Comparison of ENCODE assay signal across 20 cellular contexts in genomic region chr17:44787271-44787940, GRCh38. TPM values are rescaled to one million over a fixed set of nuclear protein-coding genes. Genes with fewer than 3 reads are reported as not detected.
DNase-seq lines count a peak whose midpoint lies in the region; FAIRE-seq and TF ChIP-seq lines count a peak whose summit lies in the region.
"Had no signal": no experiment of that assay in that cellular context is flagged by ENCODE, and none has a peak within 500 bp of the region (broad histone marks: within the 10 kb centered on the region; RNA-seq: fewer than 3 reads in every experiment).

No MANE protein-coding gene starts in this region.

- H3K9me3 ChIP-seq in right atrium auricular region (no peaks in the 10 kb centered on the region), skeletal muscle tissue (ENCODE audit: control insufficient read depth in 3 of 3, low read length in 3 of 3) (no peaks in the 10 kb centered on the region)
- H3K9me3 ChIP-seq: testis had no signal

- H3K27ac ChIP-seq in right atrium auricular region = peak overlapping the region; percentile 82 to 91
- no peak overlapping the region for H3K27ac ChIP-seq in skeletal muscle tissue (ENCODE audit: low read depth, low read length)
- H3K27ac ChIP-seq: testis had no signal

- no peak for TF ChIP-seq CTCF in right atrium auricular region (IDR thresholded peaks at IDR 0.05)

- no peak overlapping the region for H3K4me3 ChIP-seq in H7 (ENCODE audit: insufficient read depth, low read depth, low read length)
- no peak overlapping the region for H3K4me3 ChIP-seq in right atrium auricular region
- no peak overlapping the region for H3K4me3 ChIP-seq in skeletal muscle tissue (ENCODE audit: low read length in 3 of 3)
- H3K4me3 ChIP-seq: testis had no signal

- no peaks in the 10 kb centered on the region for H3K36me3 ChIP-seq in H7 (replicated peaks; ENCODE audit: control insufficient read depth, insufficient read depth, low read length)
- H3K36me3 ChIP-seq in right atrium auricular region = no peaks in the 10 kb centered on the region
- H3K36me3 ChIP-seq in skeletal muscle tissue (ENCODE audit: control insufficient read depth in 3 of 3, insufficient read depth in 3 of 3, low read length in 3 of 3) = no peaks in the 10 kb centered on the region

- H3K4me1 ChIP-seq in right atrium auricular region = peaks cover 0 to 36% of the 10 kb centered on the region in 2 donors
- H3K4me1 ChIP-seq in skeletal muscle tissue (ENCODE audit: control insufficient read depth in 3 of 3, insufficient read depth in 3 of 3, low read length in 3 of 3) = peaks cover 14 to 18% (median 16%) of the 10 kb centered on the region in 3 donors
- H3K4me1 ChIP-seq: testis had no signal

- no peaks in the 10 kb centered on the region for H3K27me3 ChIP-seq in H7 (ENCODE audit: control insufficient read depth, insufficient read depth, low read length)
- H3K27me3 ChIP-seq in right atrium auricular region = no peaks in the 10 kb centered on the region
- H3K27me3 ChIP-seq in skeletal muscle tissue (ENCODE audit: control insufficient read depth in 3 of 3, insufficient read depth in 3 of 3, low read length in 3 of 3) = peaks cover 0 to 4% (median 0%) of the 10 kb centered on the region in 3 donors
- H3K27me3 ChIP-seq: testis had no signal

- peak overlapping the region in 2 of 3 donors; percentile 33 to 40 for H3K9ac ChIP-seq in skeletal muscle tissue (ENCODE audit: low read depth in 1 of 3, low read length in 3 of 3)

- no peak for TF ChIP-seq POLR2A in GM12892 (IDR thresholded peaks at IDR 0.05; ENCODE audit: low read depth, low read length)

- no peak for FAIRE-seq in GM12892 (lab: Jason Lieb, UNC)
- FAIRE-seq: islet of Langerhans had no signal

- DNase-seq in H7 = peak; percentile 52
- DNase-seq in cerebellar nuclear complex (lab: John Stamatoyannopoulos, UW) = peak; percentile 29 to 54
- DNase-seq in right atrium auricular region (ENCODE audit: low spot score) = no peak
- DNase-seq in kidney glomerular epithelial cell (lab: John Stamatoyannopoulos, UW) = no peak
- no peak for DNase-seq in GM12892 (ENCODE audit: insufficient read length)
- DNase-seq in activated CD4-positive, alpha-beta T cell treated with anti-CD3 and anti-CD28 coated beads, Interleukin-2, amount 50 U/mL, for 4 hours = no peak
- no peak for DNase-seq in stimulated activated naive CD4-positive, alpha-beta T cell (lab: John Stamatoyannopoulos, UW)
- DNase-seq: activated CD4-positive, alpha-beta T cell treated with anti-CD3 and anti-CD28 coated beads for 36 hours; activated CD8-positive, alpha-beta memory T cell treated with anti-CD3 and anti-CD28 coated beads, Interleukin-2, amount 50 U/mL, for 4 hours; activated gamma-delta T cell treated with Interleukin-2 at 50 U/mL for 16 hours; GF-D8; GOT3; KBM-7; NCI-H1048; NCI-H2107; NCI-H526 treated with DMSO at 0.1 percent for 48 hours; stimulated activated CD4-positive, alpha-beta T cell treated with anti-CD3 and anti-CD28 coated beads, Interleukin-2, amount 100 ng/mL, for 48 hours; testis had no signal

RNA-seq across cellular contexts. Expression of gene ADAM11, which starts 28.6 kb away (rescaled TPM):
- 0.45 and 1.2 TPM in 2 replicates for total RNA-seq in H7 (2014; rRNA removed; shearing (Covaris generic))
- 10 to 100 TPM in 1 of 2 donors, 1 to 10 TPM in 1; 6.8 to 19.9 TPM for total RNA-seq in right atrium auricular region
- total RNA-seq in skeletal muscle tissue = 0.52 TPM
- polyA plus RNA-seq in GM12892 (2012; ENCODE audit: missing spikeins) = 0.13 TPM

RNA-seq across cellular contexts. Expression of gene GJC1, which starts 42.7 kb away (rescaled TPM):
- total RNA-seq in H7 (2014; rRNA removed; shearing (Covaris generic)) = 23.1 and 32.7 TPM in 2 replicates
- 10 to 100 TPM; 25.8 to 41.8 TPM for total RNA-seq in right atrium auricular region
- 24.5 TPM for total RNA-seq in skeletal muscle tissue
- 1.8 TPM for polyA plus RNA-seq in GM12892 (2012; ENCODE audit: missing spikeins)

Comparison
In these comparisons a context has a peak if more than half of its experiments do, and no peak if none do; other contexts are left out.
1. DNase-seq: peak in H7 (single experiment) and cerebellar nuclear complex (2 of 2); none in right atrium auricular region (single experiment), kidney glomerular epithelial cell (single experiment), GM12892 (single experiment), activated CD4-positive, alpha-beta T cell treated with anti-CD3 and anti-CD28 coated beads, Interleukin-2, amount 50 U/mL, for 4 hours (0 of 2) and stimulated activated naive CD4-positive, alpha-beta T cell (0 of 6).